Comparison of ENCODE assay signal across 14 cellular contexts in the genomic region with DNA sequence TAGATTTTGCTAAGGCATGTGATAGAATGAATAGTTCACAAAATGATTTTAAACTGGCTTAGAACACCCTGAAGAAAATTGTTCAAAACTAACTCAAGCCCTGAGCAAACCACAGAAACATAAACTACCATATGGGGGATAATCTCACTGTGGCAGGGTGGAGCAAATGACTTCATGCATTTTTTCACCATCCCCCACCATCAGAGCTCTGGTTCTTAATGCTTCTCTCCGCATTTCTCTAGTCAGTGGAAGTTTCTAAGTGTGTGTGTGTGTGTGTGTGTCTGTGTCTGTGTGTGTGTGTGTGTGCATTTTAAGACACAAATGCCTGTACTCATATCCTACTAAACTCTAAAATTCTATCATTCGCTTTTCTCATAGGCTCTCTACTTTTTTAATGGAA.
DNase-seq lines count a peak whose midpoint lies in the region; ATAC-seq and TF ChIP-seq lines count a peak whose summit lies in the region.
"Had no signal": no experiment of that assay in that cellular context is flagged by ENCODE, and none has a peak within 500 bp of the region (broad histone marks: within the 10 kb centered on the region; RNA-seq: fewer than 3 reads in every experiment).

No MANE protein-coding gene starts in this region.

- no peaks in the 10 kb centered on the region for H3K36me3 ChIP-seq in osteoblast (ENCODE audit: insufficient read depth, low read length)
- H3K36me3 ChIP-seq: neural progenitor cell had no signal

- TF ChIP-seq CTCF in osteoblast (IDR thresholded peaks at IDR 0.05; ENCODE audit: extremely low read depth, low read depth, low read length): no peak

- H3K4me3 ChIP-seq in osteoblast (ENCODE audit: insufficient read depth, low read length): no peak overlapping the region
- H3K4me3 ChIP-seq: K562, neural progenitor cell had no signal

- H3K4me2 ChIP-seq in osteoblast (ENCODE audit: insufficient read depth, low read length): peak overlapping the region; percentile 61
- H3K4me2 ChIP-seq: neural progenitor cell had no signal

- ATAC-seq in HG02763 (IDR thresholded peaks at IDR 0.05; ENCODE audit: unreplicated experiment) (no peak), HG02884 (IDR thresholded peaks at IDR 0.05; ENCODE audit: unreplicated experiment) (no peak), GM21367 (IDR thresholded peaks at IDR 0.05; ENCODE audit: unreplicated experiment) (no peak)
- ATAC-seq: CD8-positive, alpha-beta T cell; K562 had no signal

- H3K4me1 ChIP-seq in osteoblast (ENCODE audit: insufficient read depth, low read length): peaks cover 24% of the 10 kb centered on the region

- no peaks in the 10 kb centered on the region for H4K20me1 ChIP-seq in osteoblast (ENCODE audit: insufficient read depth, low read length)

- H2AFZ ChIP-seq in osteoblast (ENCODE audit: low read length): peak overlapping the region; percentile 62
- H2AFZ ChIP-seq: neural progenitor cell had no signal

- DNase-seq in GM03348 (ENCODE audit: low spot score) (peak; percentile 60), OCI-M1 (lab: John Stamatoyannopoulos, UW) (peak; percentile 57), fibroblast of gingiva (ENCODE audit: low read depth) (peak; percentile 27), osteoblast (ENCODE audit: insufficient read length, low spot score, missing footprints) (peak; percentile 81), NCI-H510A treated with DMSO at 0.1 percent for 48 hours (lab: John Stamatoyannopoulos, UW) (no peak)
- DNase-seq: aorta; CD8-positive, alpha-beta T cell; NCI-H2081; T1000 had no signal

- H3K79me2 ChIP-seq in osteoblast (ENCODE audit: insufficient read depth, low read length): no peaks in the 10 kb centered on the region

- peak overlapping the region; percentile 74 for H3K27ac ChIP-seq in osteoblast (ENCODE audit: low read depth, low read length)
- H3K27ac ChIP-seq: neural progenitor cell had no signal

- no peaks in the 10 kb centered on the region for H3K27me3 ChIP-seq in osteoblast (ENCODE audit: insufficient read depth, low read length)
- H3K27me3 ChIP-seq: neural progenitor cell had no signal

- no peaks in the 10 kb centered on the region for H3K9me3 ChIP-seq in osteoblast (ENCODE audit: low read depth, low read length)
